In the genomic region with DNA sequence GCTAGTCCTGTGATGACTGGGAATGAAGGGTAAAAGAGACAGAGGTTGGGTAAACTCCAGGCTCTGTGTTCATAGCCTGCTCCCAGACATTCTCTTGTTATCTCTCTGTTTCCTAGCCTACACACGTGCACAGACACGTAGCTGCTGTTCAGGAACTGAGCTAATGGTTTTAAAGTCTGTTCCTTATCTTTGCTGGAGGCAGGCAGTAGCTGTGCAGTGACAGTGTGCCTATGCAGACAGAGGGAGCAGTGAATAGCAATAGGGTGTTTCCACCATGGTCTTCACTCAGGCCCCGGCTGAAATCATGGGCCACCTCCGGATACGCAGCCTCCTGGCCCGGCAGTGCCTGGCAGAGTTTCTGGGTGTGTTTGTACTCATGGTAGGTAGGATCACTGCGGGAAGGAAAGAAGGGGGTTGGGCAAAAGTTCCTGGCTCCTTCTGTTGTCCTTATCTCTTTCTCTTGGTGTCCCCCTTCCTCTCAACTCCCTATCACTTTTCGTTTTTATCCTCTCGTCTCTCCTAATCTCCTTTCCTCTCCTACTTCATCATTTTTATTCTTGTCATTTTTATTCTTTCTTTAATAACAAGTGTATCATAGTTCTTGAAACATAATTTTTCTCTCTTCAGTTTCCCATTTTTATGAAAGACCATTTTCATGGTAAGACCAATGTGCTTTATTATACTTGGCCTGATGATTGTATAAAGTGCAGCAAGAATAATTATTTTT, we compare ENCODE assay signal across 19 cellular contexts. TPM values are rescaled to one million over a fixed set of nuclear protein-coding genes. Genes with fewer than 3 reads are reported as not detected.
DNase-seq lines count a peak whose midpoint lies in the region; ATAC-seq and TF ChIP-seq lines count a peak whose summit lies in the region.
"Had no signal": no experiment of that assay in that cellular context is flagged by ENCODE, and none has a peak within 500 bp of the region (broad histone marks: within the 10 kb centered on the region; RNA-seq: fewer than 3 reads in every experiment).

A gene with protein sequence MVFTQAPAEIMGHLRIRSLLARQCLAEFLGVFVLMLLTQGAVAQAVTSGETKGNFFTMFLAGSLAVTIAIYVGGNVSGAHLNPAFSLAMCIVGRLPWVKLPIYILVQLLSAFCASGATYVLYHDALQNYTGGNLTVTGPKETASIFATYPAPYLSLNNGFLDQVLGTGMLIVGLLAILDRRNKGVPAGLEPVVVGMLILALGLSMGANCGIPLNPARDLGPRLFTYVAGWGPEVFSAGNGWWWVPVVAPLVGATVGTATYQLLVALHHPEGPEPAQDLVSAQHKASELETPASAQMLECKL (plus strand): TSS at position 212 of the 727 bp plus-strand sequence. CDS start 63 bp downstream, at position 275.

- H3K27ac ChIP-seq in mammary epithelial cell (ENCODE audit: insufficient read depth, low read depth, low read length) (no peak within 1 kb of the TSS), brain microvascular endothelial cell (no peak within 1 kb of the TSS), hepatocyte (peak within 1 kb of the TSS; percentile 83), stomach (peak within 1 kb of the TSS in 2 of 5 donors; percentile 42 to 58), prostate gland (no peak within 1 kb of the TSS)
- H3K27ac ChIP-seq: A549 had no signal

- H3K4me2 ChIP-seq in mammary epithelial cell (ENCODE audit: insufficient read depth, low read depth, low read length) = no peak within 1 kb of the TSS
- peak within 1 kb of the TSS; percentile 34 for H3K4me2 ChIP-seq in hepatocyte
- H3K4me2 ChIP-seq: A549 had no signal

- H3K27me3 ChIP-seq in mammary epithelial cell (ENCODE audit: insufficient read depth, low read length) = no peaks in the 10 kb centered on the region
- H3K27me3 ChIP-seq in brain microvascular endothelial cell (replicated peaks) = peaks cover 7% of the 10 kb centered on the region
- H3K27me3 ChIP-seq in hepatocyte = no peaks in the 10 kb centered on the region
- H3K27me3 ChIP-seq in stomach = peaks cover 0 to 17% (median 9%) of the 10 kb centered on the region in 3 donors
- H3K27me3 ChIP-seq in prostate gland (replicated peaks; ENCODE audit: insufficient read depth) = no peaks in the 10 kb centered on the region

- no peak within 1 kb of the TSS for H3K27ac Mint-ChIP-seq in MCF 10A (ENCODE audit: low read depth, unreplicated experiment)
- H3K27ac Mint-ChIP-seq: CD8-positive, alpha-beta T cell had no signal

- POLR2A ChIA-PET in MCF 10A (lab: Yijun Ruan, JAX) = interaction anchor here (0.6 to 0.9 kb wide), 2 partner anchors 103 to 129 kb away, joined by 3 read pairs; a partner anchor contains a TSS

- no peak within 1 kb of the TSS for H3K4me3 Mint-ChIP-seq in MCF 10A (ENCODE audit: unreplicated experiment)
- H3K4me3 Mint-ChIP-seq: CD8-positive, alpha-beta T cell had no signal

- in situ Hi-C loops in mammary epithelial cell (cut with MboI; ENCODE audit: low sequenced_read_pairs in 2 of 2) (no loop called here), brain microvascular endothelial cell (cut with HindIII; ENCODE audit: low pct_ligation_motif_present, low sequenced_read_pairs) (no loop called here)

- no peak within 1 kb of the TSS for H3K9ac ChIP-seq in mammary epithelial cell (ENCODE audit: insufficient read depth, low read length)

- no peaks in the 10 kb centered on the region for H3K36me3 Mint-ChIP-seq in MCF 10A (ENCODE audit: insufficient read depth, unreplicated experiment)

- H3K9me2 ChIP-seq in hepatocyte (replicated peaks; ENCODE audit: insufficient read depth) = no peaks in the 10 kb centered on the region

- H3K9me3 ChIP-seq in mammary epithelial cell (replicated peaks; ENCODE audit: insufficient read depth, low read length) (no peaks in the 10 kb centered on the region), hepatocyte (ENCODE audit: low read depth) (no peaks in the 10 kb centered on the region), stomach (peaks cover 0 to 11% (median 10%) of the 10 kb centered on the region in 4 donors), prostate gland (no peaks in the 10 kb centered on the region)
- H3K9me3 ChIP-seq: A549 had no signal

- H3K79me2 ChIP-seq in mammary epithelial cell (ENCODE audit: insufficient read depth, low read length) (no peaks in the 10 kb centered on the region), hepatocyte (no peaks in the 10 kb centered on the region)

- WGBS in mammary epithelial cell (ENCODE audit: low coverage, missing lambda C conversion rate) = 44% methylated on average over 5 of the region's 9 CpGs
- 5% methylated on average over 9 of the region's 9 CpGs for WGBS in hepatocyte (ENCODE audit: low lambda C conversion rate, missing lambda C conversion rate)
- WGBS in stomach, 5 donors = 13 to 23% (median 16%) methylated on average over 9 of the region's 9 CpGs
- WGBS in prostate gland = 25% methylated on average over 9 of the region's 9 CpGs

- H3K4me1 ChIP-seq in mammary epithelial cell (ENCODE audit: insufficient read depth, low read length) = peaks cover 7% of the 10 kb centered on the region
- peaks cover 3% of the 10 kb centered on the region for H3K4me1 ChIP-seq in hepatocyte (ENCODE audit: insufficient read depth)
- peaks cover 13 to 24% (median 19%) of the 10 kb centered on the region in 4 donors for H3K4me1 ChIP-seq in stomach
- H3K4me1 ChIP-seq in prostate gland (replicated peaks) = no peaks in the 10 kb centered on the region
- H3K4me1 ChIP-seq: A549 had no signal

- no peak for ATAC-seq in HG02763 (IDR thresholded peaks at IDR 0.05; ENCODE audit: unreplicated experiment)
- ATAC-seq: A549; CD8-positive, alpha-beta T cell had no signal

- peaks cover 10% of the 10 kb centered on the region for H3K4me1 Mint-ChIP-seq in MCF 10A (ENCODE audit: insufficient read depth, unreplicated experiment)

- DNase-seq in mammary epithelial cell (peak; percentile 58), MCF 10A (ENCODE audit: unreplicated experiment) (no peak), brain microvascular endothelial cell (peak; percentile 51), hepatocyte (ENCODE audit: low spot score) (peak; percentile 84), stomach (peak; percentile 43), prostate gland (ENCODE audit: low spot score) (no peak), activated T-cell treated with anti-CD3 and anti-CD28 coated beads for 4 hours (no peak)
- DNase-seq: activated CD8-positive, alpha-beta memory T cell treated with anti-CD3 and anti-CD28 coated beads for 24 hours; CD8-positive, alpha-beta T cell; GF-D8; GOT3; hypothalamus; mesendoderm; NCI-H187 treated with DMSO at 0.1 percent for 48 hours; stimulated activated CD4-positive, alpha-beta T cell treated with anti-CD3 and anti-CD28 coated beads, Interleukin-15, amount 100 ng/mL, for 24 hours had no signal

- H4K20me1 ChIP-seq in mammary epithelial cell (ENCODE audit: insufficient read depth, low read length) (no peaks in the 10 kb centered on the region), hepatocyte (ENCODE audit: insufficient read depth, poor library complexity, severe bottlenecking) (no peaks in the 10 kb centered on the region)

- TF ChIP-seq POLR2A in stomach (IDR thresholded peaks at IDR 0.05) (no peak), prostate gland (IDR thresholded peaks at IDR 0.05) (no peak)

- CTCF ChIA-PET in mammary epithelial cell (lab: Charles Lee; ENCODE audit: low non-redundant PET) = no interaction called here
- CTCF ChIA-PET in MCF 10A (lab: Yijun Ruan, JAX) = interaction anchor here (0.6 to 1.0 kb wide), 3 partner anchors 10 to 14 kb away, joined by 3 to 6 read pairs (median 4); no protein-coding TSS in a partner anchor

- peaks cover 12% of the 10 kb centered on the region for H3K27me3 Mint-ChIP-seq in MCF 10A (ENCODE audit: insufficient read depth, unreplicated experiment)

- TF ChIP-seq EP300 in stomach (IDR thresholded peaks at IDR 0.05) = no peak

- TF ChIP-seq CTCF in mammary epithelial cell (conservative IDR thresholded peaks at IDR 0.05 in 1 of 2, IDR thresholded peaks at IDR 0.05 in 1 of 2; ENCODE audit: extremely low read depth in 1 of 2, insufficient read depth in 1 of 2, low read depth in 1 of 2, low read length in 2 of 2) (no peak), MCF 10A (IDR thresholded peaks at IDR 0.05; ENCODE audit: unreplicated experiment) (no peak), brain microvascular endothelial cell (IDR thresholded peaks at IDR 0.05; ENCODE audit: low read depth, low read length, missing control alignments) (no peak), hepatocyte (IDR thresholded peaks at IDR 0.05; ENCODE audit: poor library complexity) (no peak), stomach (IDR thresholded peaks at IDR 0.05) (no peak), prostate gland (IDR thresholded peaks at IDR 0.05) (no peak)

- BruUV-seq in mammary epithelial cell (replicated peaks; lab: Mats Ljungman, UMichigan) (no TSS peak), MCF 10A (replicated peaks; lab: Mats Ljungman, UMichigan) (no TSS peak)

- intact Hi-C loops in mammary epithelial cell (cut with micrococcal nuclease) (loop anchor here (5.0 to 10.0 kb wide), 2 partner anchors 226 to 646 kb away; a partner anchor contains a TSS), MCF 10A (cut with micrococcal nuclease) (no loop called here), stomach (cut with DNase I; ENCODE audit: low total_unique reads) (no loop called here), prostate gland (cut with DNase I) (no loop called here)

- no peak within 1 kb of the TSS for H2AFZ ChIP-seq in mammary epithelial cell (ENCODE audit: low read depth, low read length)
- H2AFZ ChIP-seq in hepatocyte = no peak within 1 kb of the TSS

- dilution Hi-C loops in mammary epithelial cell (cut with HindIII; ENCODE audit: low sequenced_read_pairs) = no loop called here

- H3K36me3 ChIP-seq in mammary epithelial cell (ENCODE audit: insufficient read depth, low read length) = no peaks in the 10 kb centered on the region
- H3K36me3 ChIP-seq in brain microvascular endothelial cell (replicated peaks) = no peaks in the 10 kb centered on the region
- no peaks in the 10 kb centered on the region for H3K36me3 ChIP-seq in hepatocyte (replicated peaks; ENCODE audit: insufficient read depth, low read depth)
- no peaks in the 10 kb centered on the region for H3K36me3 ChIP-seq in stomach
- H3K36me3 ChIP-seq in prostate gland = no peaks in the 10 kb centered on the region

- H3K4me3 ChIP-seq in mammary epithelial cell (replicated peaks in 1 of 3; ENCODE audit: insufficient read depth in 1 of 3, low read depth in 2 of 3, low read length in 3 of 3) = no peak within 1 kb of the TSS
- no peak within 1 kb of the TSS for H3K4me3 ChIP-seq in brain microvascular endothelial cell (ENCODE audit: low read depth, low read length)
- no peak within 1 kb of the TSS for H3K4me3 ChIP-seq in hepatocyte
- no peak within 1 kb of the TSS for H3K4me3 ChIP-seq in stomach
- H3K4me3 ChIP-seq in prostate gland = no peak within 1 kb of the TSS
- H3K4me3 ChIP-seq: A549 had no signal

- H3K9me3 Mint-ChIP-seq in MCF 10A (ENCODE audit: unreplicated experiment) = no peaks in the 10 kb centered on the region

RNA-seq across cellular contexts. Expression of the gene that starts here (rescaled TPM):
- total RNA-seq in mammary epithelial cell = not detected
- not detected for polyA plus RNA-seq in mammary epithelial cell
- not detected for polyA minus RNA-seq in mammary epithelial cell
- not detected in 2 replicates for total RNA-seq in MCF 10A (2022)
- total RNA-seq in hepatocyte = 0.96 and 2.0 TPM in 2 replicates
- polyA plus RNA-seq in hepatocyte = 3.0 and 3.6 TPM in 2 replicates
- total RNA-seq in stomach = not detected
- not detected for polyA plus RNA-seq in stomach
- under 1 TPM; 0.27 to 0.85 TPM for total RNA-seq in prostate gland
- total RNA-seq: CD8-positive, alpha-beta T cell; RPMI7951; temporal lobe had no signal
- polyA plus RNA-seq: A549 had no signal

Comparison
In these comparisons a context has a peak if more than half of its experiments do, and no peak if none do; other contexts are left out.
1. Peak in DNase-seq in mammary epithelial cell; RNA of the gene not detected or under 1 TPM.
2. Peak in DNase-seq in stomach; RNA of the gene not detected or under 1 TPM.
3. DNase-seq: peak in brain microvascular endothelial cell (single experiment) and hepatocyte (single experiment); none in MCF 10A (single experiment), prostate gland (single experiment) and activated T-cell treated with anti-CD3 and anti-CD28 coated beads for 4 hours (single experiment).